Comparison of ENCODE assay signal across 1 cellular context in genomic region chr1:205284420-205285144, GRCh38.
TF ChIP-seq lines count a peak whose summit lies in the region.

No MANE protein-coding gene starts in this region.

TF ChIP-seq in WTC11, 78 proteins besides CTCF, POLR2A, EP300 and RAD21 (continued from another document):
- TF ChIP-seq STAT6 (CRISPR knock-in tag; conservative IDR thresholded peaks at IDR 0.05; ENCODE audit: low read depth), result no peak
- 0 out of 2 replicates have a peak, but pooled peaks have one; percentile 39 for TF ChIP-seq HMGXB4 (CRISPR knock-in tag; IDR thresholded peaks at IDR 0.05)
- TF ChIP-seq JUN (CRISPR knock-in tag; IDR thresholded peaks at IDR 0.05), result peak; percentile 50; the same call in 1 of the 2 replicates
- TF ChIP-seq GABPB1 (CRISPR knock-in tag; IDR thresholded peaks at IDR 0.05), result peak; percentile 76
- TF ChIP-seq, protein P1, sequence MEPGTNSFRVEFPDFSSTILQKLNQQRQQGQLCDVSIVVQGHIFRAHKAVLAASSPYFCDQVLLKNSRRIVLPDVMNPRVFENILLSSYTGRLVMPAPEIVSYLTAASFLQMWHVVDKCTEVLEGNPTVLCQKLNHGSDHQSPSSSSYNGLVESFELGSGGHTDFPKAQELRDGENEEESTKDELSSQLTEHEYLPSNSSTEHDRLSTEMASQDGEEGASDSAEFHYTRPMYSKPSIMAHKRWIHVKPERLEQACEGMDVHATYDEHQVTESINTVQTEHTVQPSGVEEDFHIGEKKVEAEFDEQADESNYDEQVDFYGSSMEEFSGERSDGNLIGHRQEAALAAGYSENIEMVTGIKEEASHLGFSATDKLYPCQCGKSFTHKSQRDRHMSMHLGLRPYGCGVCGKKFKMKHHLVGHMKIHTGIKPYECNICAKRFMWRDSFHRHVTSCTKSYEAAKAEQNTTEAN (CRISPR knock-in tag; IDR thresholded peaks at IDR 0.05), result peak; percentile 65
